In genomic region chr17:16349461-16349860, GRCh38 we compare ENCODE assay signal across 1 cellular context.
TF ChIP-seq lines count a peak whose summit lies in the region.

No MANE protein-coding gene starts in this region.

TF ChIP-seq in IMR-90, 13 proteins besides CTCF, POLR2A, EP300 and RAD21:
- no peak for TF ChIP-seq FOS (IDR thresholded peaks at IDR 0.05; ENCODE audit: low read depth, low read length)
- no peak for TF ChIP-seq RCOR1 (IDR thresholded peaks at IDR 0.05; ENCODE audit: insufficient replicate concordance, low read length)
- TF ChIP-seq BHLHE40 (IDR thresholded peaks at IDR 0.05; ENCODE audit: low read depth, low read length) = no peak
- TF ChIP-seq CEBPB (IDR thresholded peaks at IDR 0.05; ENCODE audit: low read depth, low read length) = no peak
- TF ChIP-seq MAZ (IDR thresholded peaks at IDR 0.05; ENCODE audit: borderline replicate concordance, low read depth, low read length) = no peak
- no peak for TF ChIP-seq RFX5 (IDR thresholded peaks at IDR 0.05; ENCODE audit: low read depth, low read length)
- TF ChIP-seq CHD1 (IDR thresholded peaks at IDR 0.05; ENCODE audit: low read depth, low read length) = no peak
- TF ChIP-seq MAFK (IDR thresholded peaks at IDR 0.05; ENCODE audit: low read depth, low read length) = no peak
- no peak for TF ChIP-seq MXI1 (IDR thresholded peaks at IDR 0.05; ENCODE audit: borderline replicate concordance, low read depth, low read length)
- no peak for TF ChIP-seq ELK1 (IDR thresholded peaks at IDR 0.05; ENCODE audit: borderline replicate concordance, low read depth, low read length)
- TF ChIP-seq NFE2L2 (IDR thresholded peaks at IDR 0.05; ENCODE audit: low read depth, low read length) = no peak
- no peak for TF ChIP-seq SMC3 (IDR thresholded peaks at IDR 0.05; ENCODE audit: low read depth, low read length)
TF ChIP-seq in IMR-90: peak in this region for 0.
